Comparison of ENCODE assay signal across 11 cellular contexts in the genomic region with DNA sequence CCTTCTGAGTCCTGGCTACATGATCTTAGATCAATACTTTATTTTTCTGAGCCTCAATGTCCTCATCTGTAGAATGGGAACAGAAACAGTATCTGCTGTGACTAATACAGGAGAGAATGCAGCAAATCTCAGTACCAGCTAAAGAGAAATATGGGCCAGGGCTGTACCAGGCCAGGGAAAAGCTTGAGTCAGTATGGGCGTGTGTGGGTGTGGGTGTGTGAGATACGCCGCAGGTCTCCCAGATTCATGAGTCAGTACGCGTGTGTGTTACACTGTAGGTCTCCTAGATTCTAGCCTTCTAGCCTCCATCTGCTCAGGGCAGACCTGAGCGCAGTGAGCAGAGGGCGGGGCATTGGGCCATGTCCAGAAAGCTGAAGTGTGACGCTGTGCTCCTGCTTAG. TPM values are rescaled to one million over a fixed set of nuclear protein-coding genes. Genes with fewer than 3 reads are reported as not detected.
A peak's percentile ranks its signal among the peaks of the same experiment; 100 is the strongest.
DNase-seq lines count a peak whose midpoint lies in the region; ATAC-seq and TF ChIP-seq lines count a peak whose summit lies in the region.
"Had no signal": no experiment of that assay in that cellular context is flagged by ENCODE, and none has a peak within 500 bp of the region (broad histone marks: within the 10 kb centered on the region; RNA-seq: fewer than 3 reads in every experiment).

No MANE protein-coding gene starts in this region.

- H3K9me3 Mint-ChIP-seq in brain, result no peaks in the 10 kb centered on the region

- no peaks in the 10 kb centered on the region for H3K9me3 ChIP-seq in mucosa of descending colon
- H3K9me3 ChIP-seq: HAP-1 had no signal

- H3K36me3 Mint-ChIP-seq in brain, result peaks cover 15% of the 10 kb centered on the region

- peak overlapping the region in 4 of 5 experiments; percentile 53 to 62 (median 60) for H3K27ac Mint-ChIP-seq in brain

- peaks cover 52% of the 10 kb centered on the region for H3K4me1 Mint-ChIP-seq in brain

- peaks cover 14% of the 10 kb centered on the region for H3K4me1 ChIP-seq in mucosa of descending colon (ENCODE audit: low read depth)

- intact Hi-C loops in mucosa of descending colon (cut with DNase I, micrococcal nuclease), result no loop called here

- ATAC-seq in mucosa of descending colon (peak; percentile 67), HG03159 (IDR thresholded peaks at IDR 0.05; ENCODE audit: unreplicated experiment) (no peak), GM21367 (IDR thresholded peaks at IDR 0.05; ENCODE audit: unreplicated experiment) (no peak)

- no peak overlapping the region for H3K4me3 Mint-ChIP-seq in brain

- TF ChIP-seq CTCF in brain (conservative IDR thresholded peaks at IDR 0.05), result no peak
- TF ChIP-seq CTCF in mucosa of descending colon (IDR thresholded peaks at IDR 0.05), result no peak

- H3K4me3 ChIP-seq in mucosa of descending colon, result no peak overlapping the region
- H3K4me3 ChIP-seq: HAP-1 had no signal

- H3K27me3 Mint-ChIP-seq in brain, result peaks cover 2% of the 10 kb centered on the region

- peak; percentile 75 for DNase-seq in stimulated activated naive CD4-positive, alpha-beta T cell treated with Interleukin-2 at 50 U/mL for 16 hours (lab: John Stamatoyannopoulos, UW)
- DNase-seq in stimulated activated naive CD4-positive, alpha-beta T cell (lab: John Stamatoyannopoulos, UW), result no peak
- DNase-seq in mucosa of descending colon, result no peak
- no peak for DNase-seq in NCI-H526 treated with DMSO at 0.1 percent for 48 hours (lab: John Stamatoyannopoulos, UW)
- no peak for DNase-seq in DMS 273 treated with DMSO at 0.1 percent for 48 hours (lab: John Stamatoyannopoulos, UW)
- DNase-seq: NCI-H2227 treated with DMSO at 0.1 percent for 48 hours had no signal

- H3K36me3 ChIP-seq in mucosa of descending colon (ENCODE audit: low read depth), result peaks cover 6% of the 10 kb centered on the region

RNA-seq across cellular contexts. Expression of a gene that starts 15.2 kb away (rescaled TPM):
- polyA plus RNA-seq in brain (ENCODE audit: insufficient read depth, low read depth, low replicate concordance), result 348 TPM
- 100 to 1,000 TPM in 1 of 3 donors, 10 to 100 TPM in 2; 47.0 to 190 (median 96.4) TPM for total RNA-seq in mucosa of descending colon

RNA-seq across cellular contexts. Expression of a gene that starts 17.7 kb away (rescaled TPM):
- 60.5 TPM for polyA plus RNA-seq in brain (ENCODE audit: insufficient read depth, low read depth, low replicate concordance)
- total RNA-seq in mucosa of descending colon, result 100 to 1,000 TPM in 1 of 3 donors, 10 to 100 TPM in 2; 42.0 to 129 (median 59.2) TPM

RNA-seq across cellular contexts. Expression of a gene that starts 27.7 kb away (rescaled TPM):
- 0.51 TPM for polyA plus RNA-seq in brain (ENCODE audit: insufficient read depth, low read depth, low replicate concordance)
- total RNA-seq in mucosa of descending colon, result under 1 TPM in 1 of 3 donors, not detected in 2; 0.32 TPM
- polyA plus RNA-seq: neural cell had no signal

RNA-seq across cellular contexts. Expression of a gene that starts 41.0 kb away (rescaled TPM):
- 16.7 TPM for polyA plus RNA-seq in brain (ENCODE audit: insufficient read depth, low read depth, low replicate concordance)
- total RNA-seq in mucosa of descending colon, result 10 to 100 TPM; 54.8 to 59.8 (median 57.0) TPM

RNA-seq across cellular contexts. Expression of a gene that starts 46.1 kb away (rescaled TPM):
- 18.3 TPM for polyA plus RNA-seq in brain (ENCODE audit: insufficient read depth, low read depth, low replicate concordance)
- under 1 TPM in 2 of 3 donors, not detected in 1; 0.29 to 0.32 TPM for total RNA-seq in mucosa of descending colon
- polyA plus RNA-seq: neural cell had no signal
